In genomic region chr6:151089916-151090443, GRCh38 we compare ENCODE assay signal across 1 cellular context.
TF ChIP-seq lines count a peak whose summit lies in the region.

No MANE protein-coding gene starts in this region.

TF ChIP-seq in WTC11, 78 proteins besides CTCF, POLR2A, EP300 and RAD21 (continued from another document):
- TF ChIP-seq ZNF281 (CRISPR knock-in tag; IDR thresholded peaks at IDR 0.05) (0 out of 2 replicates have a peak, but pooled peaks have one; percentile 16), ETV6 (CRISPR knock-in tag; IDR thresholded peaks at IDR 0.05) (0 out of 2 replicates have a peak, but pooled peaks have one; percentile 45), ZNF423 (CRISPR knock-in tag; IDR thresholded peaks at IDR 0.05) (peak; percentile 51; the same call in 1 of the 2 replicates)
- TF ChIP-seq, protein P1, sequence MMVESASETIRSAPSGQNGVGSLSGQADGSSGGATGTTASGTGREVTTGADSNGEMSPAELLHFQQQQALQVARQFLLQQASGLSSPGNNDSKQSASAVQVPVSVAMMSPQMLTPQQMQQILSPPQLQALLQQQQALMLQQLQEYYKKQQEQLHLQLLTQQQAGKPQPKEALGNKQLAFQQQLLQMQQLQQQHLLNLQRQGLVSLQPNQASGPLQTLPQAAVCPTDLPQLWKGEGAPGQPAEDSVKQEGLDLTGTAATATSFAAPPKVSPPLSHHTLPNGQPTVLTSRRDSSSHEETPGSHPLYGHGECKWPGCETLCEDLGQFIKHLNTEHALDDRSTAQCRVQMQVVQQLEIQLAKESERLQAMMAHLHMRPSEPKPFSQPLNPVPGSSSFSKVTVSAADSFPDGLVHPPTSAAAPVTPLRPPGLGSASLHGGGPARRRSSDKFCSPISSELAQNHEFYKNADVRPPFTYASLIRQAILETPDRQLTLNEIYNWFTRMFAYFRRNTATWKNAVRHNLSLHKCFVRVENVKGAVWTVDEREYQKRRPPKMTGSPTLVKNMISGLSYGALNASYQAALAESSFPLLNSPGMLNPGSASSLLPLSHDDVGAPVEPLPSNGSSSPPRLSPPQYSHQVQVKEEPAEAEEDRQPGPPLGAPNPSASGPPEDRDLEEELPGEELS (CRISPR knock-in tag; IDR thresholded peaks at IDR 0.05) = no peak
- TF ChIP-seq, protein P2, sequence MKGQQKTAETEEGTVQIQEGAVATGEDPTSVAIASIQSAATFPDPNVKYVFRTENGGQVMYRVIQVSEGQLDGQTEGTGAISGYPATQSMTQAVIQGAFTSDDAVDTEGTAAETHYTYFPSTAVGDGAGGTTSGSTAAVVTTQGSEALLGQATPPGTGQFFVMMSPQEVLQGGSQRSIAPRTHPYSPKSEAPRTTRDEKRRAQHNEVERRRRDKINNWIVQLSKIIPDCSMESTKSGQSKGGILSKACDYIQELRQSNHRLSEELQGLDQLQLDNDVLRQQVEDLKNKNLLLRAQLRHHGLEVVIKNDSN (CRISPR knock-in tag; IDR thresholded peaks at IDR 0.05) = no peak
